ENCODE assay signal across 23 cellular contexts in genomic region chr21:37085726-37086125, GRCh38. TPM values are rescaled to one million over a fixed set of nuclear protein-coding genes. Genes with fewer than 3 reads are reported as not detected.
DNase-seq lines count a peak whose midpoint lies in the region; ATAC-seq, FAIRE-seq and TF ChIP-seq lines count a peak whose summit lies in the region.
"Had no signal": no experiment of that assay in that cellular context is flagged by ENCODE, and none has a peak within 500 bp of the region (broad histone marks: within the 10 kb centered on the region; RNA-seq: fewer than 3 reads in every experiment).

No MANE protein-coding gene starts in this region.

- H3K4me2 ChIP-seq in K562 (ENCODE audit: insufficient read depth, low read length) = 0 out of 2 replicates have a peak overlapping the region, but pooled peaks have one; percentile 2
- H3K4me2 ChIP-seq: A549; BLaER1 treated with 17β-estradiol and CSF1 and Interleukin-3, amounts not matched to agents 10 nM and 100 nM had no signal

- H3K4me1 ChIP-seq in K562 (replicated peaks in 1 of 2; ENCODE audit: control insufficient read depth in 2 of 2, insufficient read depth in 2 of 2, low read length in 2 of 2) = peaks cover 7 to 32% of the 10 kb centered on the region in 2 experiments; a peak in 4 of 5 replicates
- H3K4me1 ChIP-seq: BE2C had no signal

- CTCF ChIA-PET in K562 (lab: Yijun Ruan, JAX; ENCODE audit: low intra/inter-chr PET ratio) = interaction anchor here (3.0 kb wide), 1 partner anchor 109 kb away, joined by 35 read pairs; no protein-coding TSS in a partner anchor
- CTCF ChIA-PET in T-cell (lab: Charles Lee) = no interaction called here

- no TSS peak for BruUV-seq in K562 (replicated peaks; lab: Mats Ljungman, UMichigan)

- no peaks in the 10 kb centered on the region for H3K9me3 ChIP-seq in K562 (replicated peaks; ENCODE audit: control insufficient read depth, insufficient read depth, low read depth, low read length)
- H3K9me3 ChIP-seq: A549, BE2C had no signal

- peak; percentile 25; the same call in 1 of the 2 replicates for TF ChIP-seq EP300 in K562 (IDR thresholded peaks at IDR 0.05; ENCODE audit: low read length)

- no peak overlapping the region for H3K4me3 Mint-ChIP-seq in T-cell
- H3K4me3 Mint-ChIP-seq: CD14-positive monocyte; CD4-positive, alpha-beta T cell; CD8-positive, alpha-beta memory T cell had no signal

- H3K9me1 ChIP-seq in K562 (ENCODE audit: control insufficient read depth, insufficient read depth, low read length) = peaks cover 4% of the 10 kb centered on the region

- no peaks in the 10 kb centered on the region for H3K9me3 Mint-ChIP-seq in T-cell
- H3K9me3 Mint-ChIP-seq: CD14-positive monocyte; CD4-positive, alpha-beta T cell; CD8-positive, alpha-beta memory T cell had no signal

- H3K27ac ChIP-seq in K562 (ENCODE audit: extremely low read depth, low read depth, low read length) = no peak overlapping the region
- H3K27ac ChIP-seq: A549, GM23248 had no signal

- H3K27me3 ChIP-seq in K562 (ENCODE audit: control insufficient read depth in 2 of 2, insufficient read depth in 2 of 2, low read length in 2 of 2) = no peaks in the 10 kb centered on the region
- H3K27me3 ChIP-seq: BE2C; BLaER1 treated with 17β-estradiol and CSF1 and Interleukin-3, amounts not matched to agents 10 nM and 100 nM had no signal

- 0 out of 4 replicates have a peak overlapping the region, but pooled peaks of 1 of the 2 experiments have one; percentile 9 for H3K9ac ChIP-seq in K562 (ENCODE audit: insufficient read depth in 1 of 2, low read depth in 2 of 2, low read length in 2 of 2)
- H3K9ac ChIP-seq: BLaER1 treated with 17β-estradiol and CSF1 and Interleukin-3, amounts not matched to agents 10 nM and 100 nM; GM23248 had no signal

- DNase-seq in D721Med (ENCODE audit: insufficient read length, low spot score) (no peak), OCI-M1 (lab: John Stamatoyannopoulos, UW) (peak; percentile 53), K562 (ENCODE audit: extremely low read depth in 1 of 4, low spot score in 3 of 4) (peak in 1 of 4 experiments; percentile 58), T-cell (no peak)
- DNase-seq: 8988T; ACHN; AML-193; BE2C; CD4-positive, alpha-beta T cell; CD8-positive, alpha-beta memory T cell; DMS53; GF-D8; GM23248; H7 had no signal

- no peak overlapping the region for H3K27ac Mint-ChIP-seq in T-cell
- H3K27ac Mint-ChIP-seq: CD14-positive monocyte; CD4-positive, alpha-beta T cell; CD8-positive, alpha-beta memory T cell had no signal

- no peak overlapping the region for H3K4me3 ChIP-seq in K562
- H3K4me3 ChIP-seq: A549; BLaER1 treated with 17β-estradiol and CSF1 and Interleukin-3, amounts not matched to agents 10 nM and 100 nM; GM23248 had no signal

- H3K79me2 ChIP-seq in K562 (ENCODE audit: control insufficient read depth, insufficient read depth, low read length) = peaks cover 75% of the 10 kb centered on the region

- POLR2A ChIA-PET in K562 (lab: Yijun Ruan, JAX) (interaction anchor here (0.6 to 1.4 kb wide), 2 partner anchors 12 to 69 kb away, joined by 3 read pairs; no protein-coding TSS in a partner anchor), T-cell (lab: Charles Lee) (no interaction called here)

- TF ChIP-seq POLR2A in K562 (conservative IDR thresholded peaks at IDR 0.05) = no peak

- TF ChIP-seq CTCF in D721Med (IDR thresholded peaks at IDR 0.05; ENCODE audit: insufficient read depth, missing control alignments) (no peak), K562 (IDR thresholded peaks at IDR 0.05 in 2 of 3, conservative IDR thresholded peaks at IDR 0.05 in 1 of 3; ENCODE audit: insufficient read depth in 2 of 3, low read depth in 1 of 3, low read length in 3 of 3) (no peak)

- peaks cover 22% of the 10 kb centered on the region for H3K36me3 Mint-ChIP-seq in T-cell

- peaks cover 2 to 34% (median 27%) of the 10 kb centered on the region in 3 donors for H3K4me1 Mint-ChIP-seq in T-cell

- 9% methylated on average over 3 of the region's 3 CpGs for WGBS in K562 (ENCODE audit: insufficient coverage, low coverage, missing lambda C conversion rate)

- no peak overlapping the region for H2AFZ ChIP-seq in K562 (ENCODE audit: low read depth, low read length)
- H2AFZ ChIP-seq: GM23248 had no signal

- peaks cover 32% of the 10 kb centered on the region for H3K36me3 ChIP-seq in K562 (ENCODE audit: control insufficient read depth, insufficient read depth, low read length)

- no peaks in the 10 kb centered on the region for H3K27me3 Mint-ChIP-seq in T-cell
- H3K27me3 Mint-ChIP-seq: CD4-positive, alpha-beta T cell; CD8-positive, alpha-beta memory T cell had no signal

- intact Hi-C loops in K562 (cut with micrococcal nuclease) = loop anchor here (10.0 kb wide), 1 partner anchor 289 kb away; no protein-coding TSS in a partner anchor

- FAIRE-seq in D721Med (lab: Jason Lieb, UNC) (peak; percentile 16), K562 (lab: Jason Lieb, UNC) (no peak)
- FAIRE-seq: A549, GM12891, GM18507, H1 had no signal

- no peak for TF ChIP-seq RAD21 in K562 (CRISPR knock-in tag; conservative IDR thresholded peaks at IDR 0.05 in 1 of 2, IDR thresholded peaks at IDR 0.05 in 1 of 2)

- H4K20me1 ChIP-seq in K562 (replicated peaks; ENCODE audit: control insufficient read depth, insufficient read depth, low read length) = peaks cover 19% of the 10 kb centered on the region

- ATAC-seq in K562 (peak; percentile 50), GM21526 (IDR thresholded peaks at IDR 0.05; ENCODE audit: low FRiP score, unreplicated experiment) (no peak), GM18870 (IDR thresholded peaks at IDR 0.05; ENCODE audit: unreplicated experiment) (no peak), T-cell (replicated peaks in 1 of 4) (no peak)
- ATAC-seq: A549, HCT116 had no signal

- in situ Hi-C loops in K562 (cut with MboI) = loop anchor here (10.0 kb wide), 1 partner anchor 111 kb away; no protein-coding TSS in a partner anchor

TF ChIP-seq in K562, 482 proteins besides CTCF, POLR2A, EP300 and RAD21 (continues in another document):
- TF ChIP-seq MCM7 (IDR thresholded peaks at IDR 0.05) (no peak), RAD51 (IDR thresholded peaks at IDR 0.05; ENCODE audit: borderline replicate concordance, low read depth) (no peak; the same call in 1 of the 2 replicates), HDAC2 (IDR thresholded peaks at IDR 0.05) (peak; percentile 71), KHSRP (IDR thresholded peaks at IDR 0.05) (0 out of 2 replicates have a peak, but pooled peaks have one; percentile 29), PML (IDR thresholded peaks at IDR 0.05; ENCODE audit: low read length) (peak; percentile 63), HDAC1 (IDR thresholded peaks at IDR 0.05) (peak in 1 of 2 experiments; percentile 73; a peak in 2 of 4 replicates), ZNF280A (IDR thresholded peaks at IDR 0.05; ENCODE audit: low read depth, partially characterized antibody) (no peak), ZNF695 (CRISPR knock-in tag; IDR thresholded peaks at IDR 0.05) (no peak)

RNA-seq across cellular contexts. Expression of gene TTC3, which starts 12.7 kb away (rescaled TPM):
- total RNA-seq in K562 (2011; cell fraction: chromatin; rRNA removed; ENCODE audit: low replicate concordance) = 68.3 and 340 TPM in 2 replicates
- 36.7 and 62.0 TPM in 2 replicates for total RNA-seq in K562 (2011; cell fraction: nucleolus; rRNA removed)
- 111 and 148 TPM in 2 replicates for total RNA-seq in K562 (2011; cell fraction: nucleoplasm; rRNA removed)
- total RNA-seq in K562 (2014; rRNA removed) (92.0 and 120 TPM in 2 replicates), K562 (2014; rRNA removed; fragmentation: Illumina TruSeq; extraction: Trizol) (76.9 and 79.7 TPM in 2 replicates), K562 (2015; rRNA removed; fragmentation: Illumina TruSeq; extraction: Trizol) (78.7 and 84.1 TPM in 2 replicates), K562 (2021) (70.2 and 72.3 TPM in 2 replicates), T-cell (100 to 1,000 TPM; 125 to 153 (median 139) TPM)
- polyA plus RNA-seq in K562 (2011; rRNA removed) (50.9 and 55.2 TPM in 2 replicates), K562 (2014; fragmentation: Illumina TruSeq; extraction: Trizol) (55.2 and 59.5 TPM in 2 replicates), K562 (2014; fragmentation: Nextera tagmentation; extraction: Ambion mirVana) (10 to 100 TPM; 17.5 to 20.2 TPM), K562 (2014; rRNA removed) (43.8 and 45.5 TPM in 2 replicates)
- polyA plus RNA-seq in K562 (2011; cell fraction: cytosol; rRNA removed) = 23.6 and 27.3 TPM in 2 replicates
- 76.0 and 95.6 TPM in 2 replicates for polyA plus RNA-seq in K562 (2011; cell fraction: nucleus; rRNA removed)
- polyA plus RNA-seq in K562 (2012) = 39.0 and 63.6 TPM in 2 replicates
- polyA minus RNA-seq in K562 (2011; rRNA and poly(A)+ RNA removed) = 113 and 162 TPM in 2 replicates
- polyA minus RNA-seq in K562 (2011; cell fraction: cytosol; rRNA and poly(A)+ RNA removed) = 61.4 and 64.4 TPM in 2 replicates
- polyA minus RNA-seq in K562 (2011; cell fraction: nucleus; rRNA and poly(A)+ RNA removed) = 81.3 and 164 TPM in 2 replicates

RNA-seq across cellular contexts. Expression of gene PIGP, which starts 12.9 kb away (rescaled TPM):
- 14.7 and 23.3 TPM in 2 replicates for total RNA-seq in K562 (2011; cell fraction: chromatin; rRNA removed; ENCODE audit: low replicate concordance)
- total RNA-seq in K562 (2011; cell fraction: nucleolus; rRNA removed) = 11.3 and 13.5 TPM in 2 replicates
- 22.6 and 23.7 TPM in 2 replicates for total RNA-seq in K562 (2011; cell fraction: nucleoplasm; rRNA removed)
- total RNA-seq in K562 (2014; rRNA removed) (18.3 and 23.3 TPM in 2 replicates), K562 (2014; rRNA removed; fragmentation: Illumina TruSeq; extraction: Trizol) (33.9 and 41.4 TPM in 2 replicates), K562 (2015; rRNA removed; fragmentation: Illumina TruSeq; extraction: Trizol) (28.6 and 35.6 TPM in 2 replicates), K562 (2021) (26.3 and 33.2 TPM in 2 replicates), T-cell (10 to 100 TPM; 10.3 to 19.3 (median 15.3) TPM)
- polyA plus RNA-seq in K562 (2011; rRNA removed) (61.5 and 72.1 TPM in 2 replicates), K562 (2014; fragmentation: Illumina TruSeq; extraction: Trizol) (40.8 and 50.0 TPM in 2 replicates), K562 (2014; fragmentation: Nextera tagmentation; extraction: Ambion mirVana) (100 to 1,000 TPM; 108 to 122 TPM), K562 (2014; rRNA removed) (25.7 and 36.0 TPM in 2 replicates)
- 19.3 and 44.8 TPM in 2 replicates for polyA plus RNA-seq in K562 (2011; cell fraction: cytosol; rRNA removed)
- polyA plus RNA-seq in K562 (2011; cell fraction: nucleus; rRNA removed) = 16.6 and 25.9 TPM in 2 replicates
- 35.4 and 65.1 TPM in 2 replicates for polyA plus RNA-seq in K562 (2012)
- polyA minus RNA-seq in K562 (2011; rRNA and poly(A)+ RNA removed) = 20.4 and 27.9 TPM in 2 replicates
- polyA minus RNA-seq in K562 (2011; cell fraction: cytosol; rRNA and poly(A)+ RNA removed) = 6.1 and 13.9 TPM in 2 replicates
- 9.2 and 12.9 TPM in 2 replicates for polyA minus RNA-seq in K562 (2011; cell fraction: nucleus; rRNA and poly(A)+ RNA removed)
